1 cellular context compared by ENCODE assay signal in genomic region chr5:122091942-122092600, GRCh38.
A peak's percentile ranks its signal among the peaks of the same experiment; 100 is the strongest.
TF ChIP-seq lines count a peak whose summit lies in the region.

No MANE protein-coding gene starts in this region.

TF ChIP-seq in K562, 482 proteins besides CTCF, POLR2A, EP300 and RAD21 (continued from another document):
- TF ChIP-seq MYC (IDR thresholded peaks at IDR 0.05; ENCODE audit: low read depth, low read length) (no peak), MYC (CRISPR knock-in tag; IDR thresholded peaks at IDR 0.05; ENCODE audit: borderline replicate concordance, low read depth) (no peak), MCM7 (IDR thresholded peaks at IDR 0.05) (no peak), XRCC5 (IDR thresholded peaks at IDR 0.05; ENCODE audit: low read depth, low read length) (no peak), C11orf30 (IDR thresholded peaks at IDR 0.05; ENCODE audit: low read depth) (no peak), ARID2 (IDR thresholded peaks at IDR 0.05) (peak; percentile 72; the same call in 1 of the 2 replicates), GABPB2 (CRISPR knock-in tag; conservative IDR thresholded peaks at IDR 0.05) (no peak), MEIS2 (IDR thresholded peaks at IDR 0.05; ENCODE audit: partially characterized antibody) (no peak)
- TF ChIP-seq, protein P1, sequence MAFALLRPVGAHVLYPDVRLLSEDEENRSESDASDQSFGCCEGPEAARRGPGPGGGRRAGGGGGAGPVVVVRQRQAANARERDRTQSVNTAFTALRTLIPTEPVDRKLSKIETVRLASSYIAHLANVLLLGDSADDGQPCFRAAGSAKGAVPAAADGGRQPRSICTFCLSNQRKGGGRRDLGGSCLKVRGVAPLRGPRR (CRISPR knock-in tag; IDR thresholded peaks at IDR 0.05) = no peak
TF ChIP-seq in K562: peak in this region for 7.
